Comparison of ENCODE assay signal across 1 cellular context in the genomic region with DNA sequence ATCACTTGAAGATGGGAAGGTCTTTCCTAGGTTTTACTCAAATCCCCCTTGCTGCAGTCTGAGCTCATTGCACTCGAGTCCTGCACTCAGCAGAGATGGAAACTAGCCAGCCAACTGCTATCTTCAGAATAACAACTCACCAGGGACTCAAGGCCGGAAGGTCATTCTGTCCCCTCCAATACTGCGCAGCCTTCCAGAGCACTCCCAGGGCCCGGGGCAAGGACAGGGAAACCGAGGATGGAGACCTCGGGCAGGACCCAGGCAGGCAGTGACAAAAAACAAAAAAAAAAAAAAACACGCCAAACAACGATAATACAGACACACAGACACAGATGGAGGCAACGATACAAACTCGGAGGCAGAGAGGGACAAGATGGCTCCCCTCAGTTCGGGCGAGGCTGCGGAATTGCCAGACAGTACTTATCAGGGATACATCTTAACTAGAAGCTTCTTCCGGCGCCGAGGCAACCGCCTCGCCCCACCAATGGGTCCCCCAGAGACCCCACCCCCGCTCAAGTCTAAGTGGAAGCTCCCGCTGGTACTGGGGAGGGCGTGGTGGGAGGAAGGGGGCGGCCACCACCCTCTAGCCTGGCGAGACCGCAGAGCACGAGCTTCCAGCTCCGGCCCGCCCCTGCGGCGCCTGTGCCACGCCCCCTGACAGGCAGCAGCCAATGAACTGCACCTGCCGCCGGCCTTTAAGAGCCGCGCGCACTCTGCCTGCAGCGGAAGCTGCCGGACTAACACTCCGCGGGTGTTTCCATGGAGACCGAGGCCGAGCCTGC.
TF ChIP-seq lines count a peak whose summit lies in the region.

No MANE protein-coding gene starts in this region.

TF ChIP-seq in HEK293, 187 proteins besides CTCF, POLR2A, EP300 and RAD21 (continued from another document and continues in another):
- TF ChIP-seq, protein P1, sequence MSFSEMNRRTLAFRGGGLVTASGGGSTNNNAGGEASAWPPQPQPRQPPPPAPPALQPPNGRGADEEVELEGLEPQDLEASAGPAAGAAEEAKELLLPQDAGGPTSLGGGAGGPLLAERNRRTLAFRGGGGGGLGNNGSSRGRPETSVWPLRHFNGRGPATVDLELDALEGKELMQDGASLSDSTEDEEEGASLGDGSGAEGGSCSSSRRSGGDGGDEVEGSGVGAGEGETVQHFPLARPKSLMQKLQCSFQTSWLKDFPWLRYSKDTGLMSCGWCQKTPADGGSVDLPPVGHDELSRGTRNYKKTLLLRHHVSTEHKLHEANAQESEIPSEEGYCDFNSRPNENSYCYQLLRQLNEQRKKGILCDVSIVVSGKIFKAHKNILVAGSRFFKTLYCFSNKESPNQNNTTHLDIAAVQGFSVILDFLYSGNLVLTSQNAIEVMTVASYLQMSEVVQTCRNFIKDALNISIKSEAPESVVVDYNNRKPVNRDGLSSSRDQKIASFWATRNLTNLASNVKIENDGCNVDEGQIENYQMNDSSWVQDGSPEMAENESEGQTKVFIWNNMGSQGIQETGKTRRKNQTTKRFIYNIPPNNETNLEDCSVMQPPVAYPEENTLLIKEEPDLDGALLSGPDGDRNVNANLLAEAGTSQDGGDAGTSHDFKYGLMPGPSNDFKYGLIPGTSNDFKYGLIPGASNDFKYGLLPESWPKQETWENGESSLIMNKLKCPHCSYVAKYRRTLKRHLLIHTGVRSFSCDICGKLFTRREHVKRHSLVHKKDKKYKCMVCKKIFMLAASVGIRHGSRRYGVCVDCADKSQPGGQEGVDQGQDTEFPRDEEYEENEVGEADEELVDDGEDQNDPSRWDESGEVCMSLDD (tag by site-specific recombination; IDR thresholded peaks at IDR 0.05), result 0 out of 2 replicates have a peak, but pooled peaks have one; percentile 19
- TF ChIP-seq ZNF529 (tag by site-specific recombination; IDR thresholded peaks at IDR 0.05; ENCODE audit: insufficient replicate concordance), result no peak
- TF ChIP-seq GLIS1 (tag by site-specific recombination; IDR thresholded peaks at IDR 0.05), result peak; percentile 10; the same call in 1 of the 2 replicates
- no peak for TF ChIP-seq ZNF175 (tag by site-specific recombination; IDR thresholded peaks at IDR 0.05)
- peak; percentile 90 for TF ChIP-seq KLF7 (tag by site-specific recombination; IDR thresholded peaks at IDR 0.05; ENCODE audit: borderline replicate concordance)
- TF ChIP-seq SP7 (tag by site-specific recombination; IDR thresholded peaks at IDR 0.05), result peak; percentile 51
- no peak for TF ChIP-seq ZNF274 (IDR thresholded peaks at IDR 0.05; ENCODE audit: low read length)
- no peak for TF ChIP-seq ZNF274 (tag by site-specific recombination; IDR thresholded peaks at IDR 0.05; ENCODE audit: borderline replicate concordance)
- TF ChIP-seq RBAK (tag by site-specific recombination; IDR thresholded peaks at IDR 0.05), result no peak
- TF ChIP-seq ZNF324 (tag by site-specific recombination; IDR thresholded peaks at IDR 0.05), result peak; percentile 81; the same call in 1 of the 2 replicates
- TF ChIP-seq, protein P2, sequence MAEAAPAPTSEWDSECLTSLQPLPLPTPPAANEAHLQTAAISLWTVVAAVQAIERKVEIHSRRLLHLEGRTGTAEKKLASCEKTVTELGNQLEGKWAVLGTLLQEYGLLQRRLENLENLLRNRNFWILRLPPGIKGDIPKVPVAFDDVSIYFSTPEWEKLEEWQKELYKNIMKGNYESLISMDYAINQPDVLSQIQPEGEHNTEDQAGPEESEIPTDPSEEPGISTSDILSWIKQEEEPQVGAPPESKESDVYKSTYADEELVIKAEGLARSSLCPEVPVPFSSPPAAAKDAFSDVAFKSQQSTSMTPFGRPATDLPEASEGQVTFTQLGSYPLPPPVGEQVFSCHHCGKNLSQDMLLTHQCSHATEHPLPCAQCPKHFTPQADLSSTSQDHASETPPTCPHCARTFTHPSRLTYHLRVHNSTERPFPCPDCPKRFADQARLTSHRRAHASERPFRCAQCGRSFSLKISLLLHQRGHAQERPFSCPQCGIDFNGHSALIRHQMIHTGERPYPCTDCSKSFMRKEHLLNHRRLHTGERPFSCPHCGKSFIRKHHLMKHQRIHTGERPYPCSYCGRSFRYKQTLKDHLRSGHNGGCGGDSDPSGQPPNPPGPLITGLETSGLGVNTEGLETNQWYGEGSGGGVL (tag by site-specific recombination; IDR thresholded peaks at IDR 0.05), result peak; percentile 74
- TF ChIP-seq, protein P3, sequence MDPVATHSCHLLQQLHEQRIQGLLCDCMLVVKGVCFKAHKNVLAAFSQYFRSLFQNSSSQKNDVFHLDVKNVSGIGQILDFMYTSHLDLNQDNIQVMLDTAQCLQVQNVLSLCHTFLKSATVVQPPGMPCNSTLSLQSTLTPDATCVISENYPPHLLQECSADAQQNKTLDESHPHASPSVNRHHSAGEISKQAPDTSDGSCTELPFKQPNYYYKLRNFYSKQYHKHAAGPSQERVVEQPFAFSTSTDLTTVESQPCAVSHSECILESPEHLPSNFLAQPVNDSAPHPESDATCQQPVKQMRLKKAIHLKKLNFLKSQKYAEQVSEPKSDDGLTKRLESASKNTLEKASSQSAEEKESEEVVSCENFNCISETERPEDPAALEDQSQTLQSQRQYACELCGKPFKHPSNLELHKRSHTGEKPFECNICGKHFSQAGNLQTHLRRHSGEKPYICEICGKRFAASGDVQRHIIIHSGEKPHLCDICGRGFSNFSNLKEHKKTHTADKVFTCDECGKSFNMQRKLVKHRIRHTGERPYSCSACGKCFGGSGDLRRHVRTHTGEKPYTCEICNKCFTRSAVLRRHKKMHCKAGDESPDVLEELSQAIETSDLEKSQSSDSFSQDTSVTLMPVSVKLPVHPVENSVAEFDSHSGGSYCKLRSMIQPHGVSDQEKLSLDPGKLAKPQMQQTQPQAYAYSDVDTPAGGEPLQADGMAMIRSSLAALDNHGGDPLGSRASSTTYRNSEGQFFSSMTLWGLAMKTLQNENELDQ (tag by site-specific recombination; IDR thresholded peaks at IDR 0.05; ENCODE audit: low read depth), result no peak
- peak; percentile 85 for TF ChIP-seq EGR2 (tag by site-specific recombination; IDR thresholded peaks at IDR 0.05; ENCODE audit: low read depth)
- TF ChIP-seq, protein P4, sequence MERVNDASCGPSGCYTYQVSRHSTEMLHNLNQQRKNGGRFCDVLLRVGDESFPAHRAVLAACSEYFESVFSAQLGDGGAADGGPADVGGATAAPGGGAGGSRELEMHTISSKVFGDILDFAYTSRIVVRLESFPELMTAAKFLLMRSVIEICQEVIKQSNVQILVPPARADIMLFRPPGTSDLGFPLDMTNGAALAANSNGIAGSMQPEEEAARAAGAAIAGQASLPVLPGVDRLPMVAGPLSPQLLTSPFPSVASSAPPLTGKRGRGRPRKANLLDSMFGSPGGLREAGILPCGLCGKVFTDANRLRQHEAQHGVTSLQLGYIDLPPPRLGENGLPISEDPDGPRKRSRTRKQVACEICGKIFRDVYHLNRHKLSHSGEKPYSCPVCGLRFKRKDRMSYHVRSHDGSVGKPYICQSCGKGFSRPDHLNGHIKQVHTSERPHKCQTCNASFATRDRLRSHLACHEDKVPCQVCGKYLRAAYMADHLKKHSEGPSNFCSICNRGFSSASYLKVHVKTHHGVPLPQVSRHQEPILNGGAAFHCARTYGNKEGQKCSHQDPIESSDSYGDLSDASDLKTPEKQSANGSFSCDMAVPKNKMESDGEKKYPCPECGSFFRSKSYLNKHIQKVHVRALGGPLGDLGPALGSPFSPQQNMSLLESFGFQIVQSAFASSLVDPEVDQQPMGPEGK (tag by site-specific recombination; IDR thresholded peaks at IDR 0.05), result peak; percentile 98
- TF ChIP-seq ZNF561 (tag by site-specific recombination; IDR thresholded peaks at IDR 0.05; ENCODE audit: borderline replicate concordance), result 0 out of 2 replicates have a peak, but pooled peaks have one; percentile 25
- TF ChIP-seq ZNF335 (tag by site-specific recombination; conservative IDR thresholded peaks at IDR 0.05), result peak; percentile 95
- TF ChIP-seq ZNF629 (tag by site-specific recombination; IDR thresholded peaks at IDR 0.05), result peak; percentile 38; the same call in 1 of the 2 replicates
- TF ChIP-seq, protein P5, sequence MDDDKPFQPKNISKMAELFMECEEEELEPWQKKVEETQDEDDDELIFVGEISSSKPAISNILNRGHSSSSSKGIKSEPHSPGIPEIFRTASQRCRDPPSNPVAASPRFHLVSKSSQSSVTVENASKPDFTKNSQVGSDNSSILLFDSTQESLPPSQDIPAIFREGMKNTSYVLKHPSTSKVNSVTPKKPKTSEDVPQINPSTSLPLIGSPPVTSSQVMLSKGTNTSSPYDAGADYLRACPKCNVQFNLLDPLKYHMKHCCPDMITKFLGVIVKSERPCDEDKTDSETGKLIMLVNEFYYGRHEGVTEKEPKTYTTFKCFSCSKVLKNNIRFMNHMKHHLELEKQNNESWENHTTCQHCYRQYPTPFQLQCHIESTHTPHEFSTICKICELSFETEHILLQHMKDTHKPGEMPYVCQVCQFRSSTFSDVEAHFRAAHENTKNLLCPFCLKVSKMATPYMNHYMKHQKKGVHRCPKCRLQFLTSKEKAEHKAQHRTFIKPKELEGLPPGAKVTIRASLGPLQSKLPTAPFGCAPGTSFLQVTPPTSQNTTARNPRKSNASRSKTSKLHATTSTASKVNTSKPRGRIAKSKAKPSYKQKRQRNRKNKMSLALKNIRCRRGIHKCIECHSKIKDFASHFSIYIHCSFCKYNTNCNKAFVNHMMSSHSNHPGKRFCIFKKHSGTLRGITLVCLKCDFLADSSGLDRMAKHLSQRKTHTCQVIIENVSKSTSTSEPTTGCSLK (tag by site-specific recombination; IDR thresholded peaks at IDR 0.05), result no peak
- peak; percentile 66; the same call in 1 of the 2 replicates for TF ChIP-seq ZNF24 (tag by site-specific recombination; IDR thresholded peaks at IDR 0.05)
- TF ChIP-seq YY1 (tag by site-specific recombination; IDR thresholded peaks at IDR 0.05), result peak; percentile 70; the same call in 1 of the 2 replicates
- TF ChIP-seq WT1 (tag by site-specific recombination; IDR thresholded peaks at IDR 0.05), result 0 out of 2 replicates have a peak, but pooled peaks have one; percentile 29
- TF ChIP-seq, protein P6, sequence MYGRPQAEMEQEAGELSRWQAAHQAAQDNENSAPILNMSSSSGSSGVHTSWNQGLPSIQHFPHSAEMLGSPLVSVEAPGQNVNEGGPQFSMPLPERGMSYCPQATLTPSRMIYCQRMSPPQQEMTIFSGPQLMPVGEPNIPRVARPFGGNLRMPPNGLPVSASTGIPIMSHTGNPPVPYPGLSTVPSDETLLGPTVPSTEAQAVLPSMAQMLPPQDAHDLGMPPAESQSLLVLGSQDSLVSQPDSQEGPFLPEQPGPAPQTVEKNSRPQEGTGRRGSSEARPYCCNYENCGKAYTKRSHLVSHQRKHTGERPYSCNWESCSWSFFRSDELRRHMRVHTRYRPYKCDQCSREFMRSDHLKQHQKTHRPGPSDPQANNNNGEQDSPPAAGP (tag by site-specific recombination; IDR thresholded peaks at IDR 0.05), result 0 out of 2 replicates have a peak, but pooled peaks have one; percentile 14
- TF ChIP-seq, protein P7, sequence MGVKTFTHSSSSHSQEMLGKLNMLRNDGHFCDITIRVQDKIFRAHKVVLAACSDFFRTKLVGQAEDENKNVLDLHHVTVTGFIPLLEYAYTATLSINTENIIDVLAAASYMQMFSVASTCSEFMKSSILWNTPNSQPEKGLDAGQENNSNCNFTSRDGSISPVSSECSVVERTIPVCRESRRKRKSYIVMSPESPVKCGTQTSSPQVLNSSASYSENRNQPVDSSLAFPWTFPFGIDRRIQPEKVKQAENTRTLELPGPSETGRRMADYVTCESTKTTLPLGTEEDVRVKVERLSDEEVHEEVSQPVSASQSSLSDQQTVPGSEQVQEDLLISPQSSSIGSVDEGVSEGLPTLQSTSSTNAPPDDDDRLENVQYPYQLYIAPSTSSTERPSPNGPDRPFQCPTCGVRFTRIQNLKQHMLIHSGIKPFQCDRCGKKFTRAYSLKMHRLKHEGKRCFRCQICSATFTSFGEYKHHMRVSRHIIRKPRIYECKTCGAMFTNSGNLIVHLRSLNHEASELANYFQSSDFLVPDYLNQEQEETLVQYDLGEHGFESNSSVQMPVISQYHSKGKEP (tag by site-specific recombination; IDR thresholded peaks at IDR 0.05), result no peak
- peak; percentile 41; the same call in 1 of the 2 replicates for TF ChIP-seq ZNF2 (tag by site-specific recombination; IDR thresholded peaks at IDR 0.05)
- TF ChIP-seq, protein P8, sequence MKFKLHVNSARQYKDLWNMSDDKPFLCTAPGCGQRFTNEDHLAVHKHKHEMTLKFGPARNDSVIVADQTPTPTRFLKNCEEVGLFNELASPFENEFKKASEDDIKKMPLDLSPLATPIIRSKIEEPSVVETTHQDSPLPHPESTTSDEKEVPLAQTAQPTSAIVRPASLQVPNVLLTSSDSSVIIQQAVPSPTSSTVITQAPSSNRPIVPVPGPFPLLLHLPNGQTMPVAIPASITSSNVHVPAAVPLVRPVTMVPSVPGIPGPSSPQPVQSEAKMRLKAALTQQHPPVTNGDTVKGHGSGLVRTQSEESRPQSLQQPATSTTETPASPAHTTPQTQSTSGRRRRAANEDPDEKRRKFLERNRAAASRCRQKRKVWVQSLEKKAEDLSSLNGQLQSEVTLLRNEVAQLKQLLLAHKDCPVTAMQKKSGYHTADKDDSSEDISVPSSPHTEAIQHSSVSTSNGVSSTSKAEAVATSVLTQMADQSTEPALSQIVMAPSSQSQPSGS (tag by site-specific recombination; IDR thresholded peaks at IDR 0.05; ENCODE audit: low read depth), result no peak
- TF ChIP-seq ZNF501 (tag by site-specific recombination; IDR thresholded peaks at IDR 0.05), result 0 out of 2 replicates have a peak, but pooled peaks have one; percentile 15
- peak; percentile 30; the same call in 1 of the 2 replicates for TF ChIP-seq ZBTB48 (tag by site-specific recombination; IDR thresholded peaks at IDR 0.05)
- TF ChIP-seq ZNF112 (tag by site-specific recombination; IDR thresholded peaks at IDR 0.05), result no peak
- TF ChIP-seq ZFHX2 (tag by site-specific recombination; conservative IDR thresholded peaks at IDR 0.05), result peak; percentile 83
- TF ChIP-seq KLF10 (tag by site-specific recombination; IDR thresholded peaks at IDR 0.05), result peak; percentile 70
- peak; percentile 54; the same call in 1 of the 2 replicates for TF ChIP-seq ZBTB17 (tag by site-specific recombination; IDR thresholded peaks at IDR 0.05)
- TF ChIP-seq SP3 (tag by site-specific recombination; IDR thresholded peaks at IDR 0.05), result peak; percentile 83
- TF ChIP-seq YY2 (tag by site-specific recombination; IDR thresholded peaks at IDR 0.05), result 0 out of 2 replicates have a peak, but pooled peaks have one; percentile 56
- TF ChIP-seq ZXDB (tag by site-specific recombination; IDR thresholded peaks at IDR 0.05), result peak; percentile 72
- peak; percentile 64; the same call in 1 of the 2 replicates for TF ChIP-seq ZNF423 (tag by site-specific recombination; IDR thresholded peaks at IDR 0.05)
- peak; percentile 94 for TF ChIP-seq KLF1 (tag by site-specific recombination; IDR thresholded peaks at IDR 0.05)
